In genomic region chr7:26857534-26858228, GRCh38 we compare ENCODE assay signal across 7 cellular contexts. TPM values are rescaled to one million over a fixed set of nuclear protein-coding genes. Genes with fewer than 3 reads are reported as not detected.
A peak's percentile ranks its signal among the peaks of the same experiment; 100 is the strongest.
DNase-seq lines count a peak whose midpoint lies in the region; ATAC-seq and TF ChIP-seq lines count a peak whose summit lies in the region.

No MANE protein-coding gene starts in this region.

- H3K27me3 ChIP-seq in ectodermal cell (ENCODE audit: control insufficient read depth, insufficient read depth, low read length, poor library complexity, severe bottlenecking) = peaks cover 83% of the 10 kb centered on the region

- peak overlapping the region; percentile 16 for H3K4me3 ChIP-seq in ectodermal cell (ENCODE audit: insufficient read depth, low read depth, low read length)

- WGBS in ectodermal cell, 2 experiments = 2 to 3% methylated on average over 29 of the region's 29 CpGs

- H3K9me3 Mint-ChIP-seq in nephron progenitor cell = no peaks in the 10 kb centered on the region

- no peaks in the 10 kb centered on the region for H3K9me3 ChIP-seq in ectodermal cell (ENCODE audit: control insufficient read depth, low read length)

- ATAC-seq in GM21529 (IDR thresholded peaks at IDR 0.05; ENCODE audit: unreplicated experiment) = peak; percentile 44
- no peak for ATAC-seq in HG03280 (IDR thresholded peaks at IDR 0.05; ENCODE audit: unreplicated experiment)
- ATAC-seq in HG03460 (IDR thresholded peaks at IDR 0.05; ENCODE audit: unreplicated experiment) = no peak

- no peak overlapping the region for H3K27ac ChIP-seq in ectodermal cell (ENCODE audit: insufficient read depth, low read depth, low read length, poor library complexity, severe bottlenecking)

- H3K36me3 ChIP-seq in ectodermal cell (ENCODE audit: control insufficient read depth, insufficient read depth, low read length) = no peaks in the 10 kb centered on the region

- peak overlapping the region; percentile 100 for H3K27ac Mint-ChIP-seq in nephron progenitor cell

- DNase-seq in NCI-H1048 (lab: John Stamatoyannopoulos, UW) = peak; percentile 23
- peak; percentile 72 for DNase-seq in nephron progenitor cell
- DNase-seq in EL = no peak

- peaks cover 5% of the 10 kb centered on the region for H3K36me3 Mint-ChIP-seq in nephron progenitor cell (ENCODE audit: low read depth)

- no peak for TF ChIP-seq CTCF in nephron progenitor cell (IDR thresholded peaks at IDR 0.05)

- no peaks in the 10 kb centered on the region for H3K4me1 ChIP-seq in ectodermal cell (ENCODE audit: control insufficient read depth, insufficient read depth, low read length)

- H3K27me3 Mint-ChIP-seq in nephron progenitor cell (ENCODE audit: low read depth, poor library complexity) = no peaks in the 10 kb centered on the region

- H3K4me3 Mint-ChIP-seq in nephron progenitor cell = peak overlapping the region; percentile 95

- H3K4me1 Mint-ChIP-seq in nephron progenitor cell = peaks cover 93% of the 10 kb centered on the region

RNA-seq across cellular contexts. Expression of gene SKAP2, which starts 6.7 kb away (rescaled TPM):
- polyA plus RNA-seq in ectodermal cell (2013, experiment 1 of 4) = 3.5 TPM
- 3.5 TPM for polyA plus RNA-seq in ectodermal cell (2013, experiment 2 of 4)
- 5.3 TPM for polyA plus RNA-seq in ectodermal cell (2013, experiment 3 of 4)
- polyA plus RNA-seq in ectodermal cell (2013, experiment 4 of 4) = 4.3 TPM
